7 cellular contexts compared by ENCODE assay signal in the genomic region with DNA sequence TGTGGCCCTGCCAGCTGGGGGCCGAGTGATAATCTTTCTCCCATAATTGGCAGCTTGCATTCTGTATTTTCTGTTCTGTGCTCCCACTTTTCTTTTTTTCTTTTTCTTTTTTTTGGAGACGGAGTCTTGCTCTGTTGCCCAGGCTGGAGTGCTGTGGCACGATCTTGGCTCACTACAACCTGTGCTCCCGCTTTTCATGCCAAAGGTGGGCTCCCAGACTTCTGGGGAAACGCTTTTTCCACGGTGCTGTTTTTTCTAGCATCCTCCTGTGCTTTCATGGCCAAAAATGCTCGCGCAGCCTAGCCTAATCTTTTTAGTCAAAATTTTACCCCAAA.
DNase-seq lines count a peak whose midpoint lies in the region; ATAC-seq and TF ChIP-seq lines count a peak whose summit lies in the region.

No MANE protein-coding gene starts in this region.

- H3K4me1 Mint-ChIP-seq in activated naive CD8-positive, alpha-beta T cell (ENCODE audit: low read depth) = peaks cover 30% of the 10 kb centered on the region
- peaks cover 10 to 30% of the 10 kb centered on the region in 2 donors for H3K4me1 Mint-ChIP-seq in stimulated activated naive B cell treated with anti-CD40 and anti-IgM and Interleukin-4, amounts not matched to agents 10 μg/mL and 1 μg/mL and 100 μg/mL, for 72 hours

- no peaks in the 10 kb centered on the region for H3K9me3 ChIP-seq in iPS-20b (ENCODE audit: insufficient read depth, low read depth, low read length)

- H3K27me3 Mint-ChIP-seq in activated naive CD8-positive, alpha-beta T cell = no peaks in the 10 kb centered on the region
- H3K27me3 Mint-ChIP-seq in stimulated activated naive B cell treated with anti-CD40 and anti-IgM and Interleukin-4, amounts not matched to agents 10 μg/mL and 1 μg/mL and 100 μg/mL, for 72 hours = no peaks in the 10 kb centered on the region

- H3K27ac ChIP-seq in HL-60 (replicated peaks) = peak overlapping the region; percentile 85
- H3K27ac ChIP-seq in iPS-20b (ENCODE audit: low read length) = peak overlapping the region; percentile 92

- ATAC-seq in stimulated activated naive B cell treated with anti-CD40 and anti-IgM and Interleukin-4, amounts not matched to agents 10 μg/mL and 1 μg/mL and 100 μg/mL, for 72 hours (replicated peaks) = no peak
- no peak for ATAC-seq in HG02884 (IDR thresholded peaks at IDR 0.05; ENCODE audit: unreplicated experiment)

- H3K4me3 Mint-ChIP-seq in activated naive CD8-positive, alpha-beta T cell = peak overlapping the region; percentile 92
- H3K4me3 Mint-ChIP-seq in stimulated activated naive B cell treated with anti-CD40 and anti-IgM and Interleukin-4, amounts not matched to agents 10 μg/mL and 1 μg/mL and 100 μg/mL, for 72 hours = peak overlapping the region; percentile 95 to 98

- H3K9ac ChIP-seq in iPS-20b (ENCODE audit: low read depth, low read length) = peak overlapping the region; percentile 91

- no peaks in the 10 kb centered on the region for H3K4me1 ChIP-seq in iPS-20b (ENCODE audit: insufficient read depth, low read length)

- TF ChIP-seq CTCF in HL-60 (IDR thresholded peaks at IDR 0.05; ENCODE audit: insufficient read depth, low read length) (no peak), GM10266 (IDR thresholded peaks at IDR 0.05; ENCODE audit: control insufficient read depth, insufficient read depth, low read depth, missing control alignments) (no peak)

- H3K27me3 ChIP-seq in HL-60 (ENCODE audit: insufficient read depth, poor library complexity, severe bottlenecking) (no peaks in the 10 kb centered on the region), iPS-20b (ENCODE audit: insufficient read depth, low read length) (no peaks in the 10 kb centered on the region)

- H3K4me3 ChIP-seq in HL-60 (replicated peaks; ENCODE audit: insufficient read depth, low read length) = peak overlapping the region; percentile 88
- H3K4me3 ChIP-seq in iPS-20b (ENCODE audit: low read length) = peak overlapping the region; percentile 85

- peaks cover 5% of the 10 kb centered on the region for H3K36me3 Mint-ChIP-seq in activated naive CD8-positive, alpha-beta T cell
- peaks cover 8 to 11% of the 10 kb centered on the region in 2 donors for H3K36me3 Mint-ChIP-seq in stimulated activated naive B cell treated with anti-CD40 and anti-IgM and Interleukin-4, amounts not matched to agents 10 μg/mL and 1 μg/mL and 100 μg/mL, for 72 hours

- H3K27ac Mint-ChIP-seq in activated naive CD8-positive, alpha-beta T cell = peak overlapping the region; percentile 91
- H3K27ac Mint-ChIP-seq in stimulated activated naive B cell treated with anti-CD40 and anti-IgM and Interleukin-4, amounts not matched to agents 10 μg/mL and 1 μg/mL and 100 μg/mL, for 72 hours = peak overlapping the region; percentile 98

- no peaks in the 10 kb centered on the region for H3K9me3 Mint-ChIP-seq in activated naive CD8-positive, alpha-beta T cell (ENCODE audit: low read depth)
- H3K9me3 Mint-ChIP-seq in stimulated activated naive B cell treated with anti-CD40 and anti-IgM and Interleukin-4, amounts not matched to agents 10 μg/mL and 1 μg/mL and 100 μg/mL, for 72 hours = no peaks in the 10 kb centered on the region

- peaks cover 8% of the 10 kb centered on the region for H3K36me3 ChIP-seq in iPS-20b (ENCODE audit: insufficient read depth, low read depth, low read length)

- no peak for DNase-seq in HL-60 (ENCODE audit: low read depth in 1 of 2, low spot score in 1 of 2)
- no peak for DNase-seq in stimulated activated naive B cell treated with anti-CD40 and anti-IgM and Interleukin-4, amounts not matched to agents 10 μg/mL and 1 μg/mL and 100 μg/mL, for 72 hours
- DNase-seq in GM10266 (ENCODE audit: extremely low spot score) = no peak
- DNase-seq in Kasumi-1 (lab: John Stamatoyannopoulos, UW) = no peak
